Comparison of ENCODE assay signal across 8 cellular contexts in the genomic region with DNA sequence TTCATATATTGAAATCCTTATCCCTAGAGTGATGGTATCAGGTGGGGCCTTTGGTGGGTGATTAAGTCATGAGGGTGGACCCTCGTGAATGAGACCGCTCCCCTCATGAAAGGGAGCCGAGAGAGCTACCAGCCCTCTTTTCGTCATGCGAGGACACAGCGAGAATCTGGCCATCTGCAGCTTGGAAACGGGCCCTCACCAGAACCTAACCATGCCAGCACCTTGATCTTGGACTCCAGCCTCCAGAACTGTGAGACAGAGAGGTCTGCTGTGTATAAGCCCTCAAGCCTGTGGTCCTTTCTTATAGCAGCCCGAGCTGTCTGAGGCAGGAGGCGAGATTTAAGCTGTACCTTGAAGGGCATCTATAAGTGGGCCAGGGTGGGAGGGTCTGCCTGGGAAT.
"Had no signal": no experiment of that assay in that cellular context is flagged by ENCODE, and none has a peak within 500 bp of the region (broad histone marks: within the 10 kb centered on the region; RNA-seq: fewer than 3 reads in every experiment).

No MANE protein-coding gene starts in this region.

- H3K4me2 ChIP-seq: GM23338 had no signal

- H2AFZ ChIP-seq: GM23338 had no signal

- DNase-seq: H9, HCEC 1CT, IMR-90, KG1 had no signal

- H3K4me3 ChIP-seq: GM23338, K562 had no signal

- FAIRE-seq: H1, H54, K562 had no signal

- ATAC-seq: GM23338, K562 had no signal
